In the genomic region with DNA sequence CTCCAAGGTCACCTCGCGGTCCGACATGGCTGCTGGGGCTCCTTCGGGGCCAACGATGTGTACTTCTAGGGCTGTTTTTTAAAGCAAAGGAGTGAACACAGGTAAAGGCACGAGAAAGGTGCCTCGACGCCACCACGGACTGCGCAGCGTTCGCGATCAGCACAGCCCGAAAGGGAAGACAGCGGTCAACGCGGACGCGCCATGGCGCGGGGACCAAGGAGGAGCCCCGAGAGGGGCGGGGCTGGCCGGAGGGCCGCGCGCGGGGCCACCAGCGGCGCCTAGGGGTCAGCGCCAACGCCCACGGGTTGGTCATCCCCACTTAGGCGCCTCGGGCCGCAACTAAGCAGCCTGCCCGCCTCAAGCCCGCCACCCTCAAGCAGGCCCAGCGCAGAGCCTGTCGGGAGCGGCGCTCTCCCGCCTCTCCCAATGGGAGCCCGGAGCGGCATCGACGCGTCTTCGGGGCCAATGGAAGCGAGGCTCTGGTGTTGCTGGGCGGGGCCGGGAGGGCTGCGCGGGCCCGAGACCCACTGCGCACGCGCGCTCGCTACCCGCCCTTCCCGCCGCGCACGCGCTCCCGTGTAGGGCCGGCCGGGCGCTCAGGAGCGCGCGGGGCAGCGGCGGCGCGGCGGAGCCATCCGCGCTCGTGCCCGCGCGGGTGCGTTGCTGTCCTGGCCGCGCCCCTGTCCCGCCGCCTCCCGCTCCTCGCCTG, we compare ENCODE assay signal across 8 cellular contexts. TPM values are rescaled to one million over a fixed set of nuclear protein-coding genes. Genes with fewer than 3 reads are reported as not detected.
DNase-seq lines count a peak whose midpoint lies in the region; ATAC-seq, FAIRE-seq and TF ChIP-seq lines count a peak whose summit lies in the region.

A gene with protein sequence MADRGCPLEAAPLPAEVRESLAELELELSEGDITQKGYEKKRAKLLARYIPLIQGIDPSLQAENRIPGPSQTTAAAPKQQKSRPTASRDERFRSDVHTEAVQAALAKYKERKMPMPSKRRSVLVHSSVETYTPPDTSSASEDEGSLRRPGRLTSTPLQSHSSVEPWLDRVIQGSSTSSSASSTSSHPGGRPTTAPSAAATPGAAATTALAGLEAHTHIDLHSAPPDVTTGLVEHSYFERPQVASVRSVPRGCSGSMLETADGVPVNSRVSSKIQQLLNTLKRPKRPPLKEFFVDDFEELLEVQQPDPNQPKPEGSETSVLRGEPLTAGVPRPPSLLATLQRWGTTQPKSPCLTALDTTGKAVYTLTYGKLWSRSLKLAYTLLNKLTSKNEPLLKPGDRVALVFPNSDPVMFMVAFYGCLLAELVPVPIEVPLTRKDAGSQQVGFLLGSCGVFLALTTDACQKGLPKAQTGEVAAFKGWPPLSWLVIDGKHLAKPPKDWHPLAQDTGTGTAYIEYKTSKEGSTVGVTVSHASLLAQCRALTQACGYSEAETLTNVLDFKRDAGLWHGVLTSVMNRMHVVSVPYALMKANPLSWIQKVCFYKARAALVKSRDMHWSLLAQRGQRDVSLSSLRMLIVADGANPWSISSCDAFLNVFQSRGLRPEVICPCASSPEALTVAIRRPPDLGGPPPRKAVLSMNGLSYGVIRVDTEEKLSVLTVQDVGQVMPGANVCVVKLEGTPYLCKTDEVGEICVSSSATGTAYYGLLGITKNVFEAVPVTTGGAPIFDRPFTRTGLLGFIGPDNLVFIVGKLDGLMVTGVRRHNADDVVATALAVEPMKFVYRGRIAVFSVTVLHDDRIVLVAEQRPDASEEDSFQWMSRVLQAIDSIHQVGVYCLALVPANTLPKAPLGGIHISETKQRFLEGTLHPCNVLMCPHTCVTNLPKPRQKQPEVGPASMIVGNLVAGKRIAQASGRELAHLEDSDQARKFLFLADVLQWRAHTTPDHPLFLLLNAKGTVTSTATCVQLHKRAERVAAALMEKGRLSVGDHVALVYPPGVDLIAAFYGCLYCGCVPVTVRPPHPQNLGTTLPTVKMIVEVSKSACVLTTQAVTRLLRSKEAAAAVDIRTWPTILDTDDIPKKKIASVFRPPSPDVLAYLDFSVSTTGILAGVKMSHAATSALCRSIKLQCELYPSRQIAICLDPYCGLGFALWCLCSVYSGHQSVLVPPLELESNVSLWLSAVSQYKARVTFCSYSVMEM (N-terminal part only) (plus strand): TSS at position 577 of the 709 bp plus-strand sequence. CDS start 241 bp downstream, outside the sequence.

- peak; percentile 82; the same call in 1 of the 2 replicates for TF ChIP-seq POLR2A in GM12892 (IDR thresholded peaks at IDR 0.05; ENCODE audit: low read depth, low read length)

- H3K27me3 ChIP-seq in adipocyte (replicated peaks; ENCODE audit: control insufficient read depth, insufficient read depth, low read length) = no peaks in the 10 kb centered on the region
- no peaks in the 10 kb centered on the region for H3K27me3 ChIP-seq in cardiac muscle cell
- no peaks in the 10 kb centered on the region for H3K27me3 ChIP-seq in parathyroid adenoma (ENCODE audit: control insufficient read depth, insufficient read depth, low read length)
- no peaks in the 10 kb centered on the region for H3K27me3 ChIP-seq in tibial artery

- peak within 1 kb of the TSS; percentile 78 for H3K4me2 ChIP-seq in parathyroid adenoma (ENCODE audit: low read length)

- peaks cover 5% of the 10 kb centered on the region for H3K36me3 ChIP-seq in adipocyte (ENCODE audit: control insufficient read depth, insufficient read depth, low read length, severe bottlenecking)
- peaks cover 4% of the 10 kb centered on the region for H3K36me3 ChIP-seq in cardiac muscle cell
- H3K36me3 ChIP-seq in parathyroid adenoma (ENCODE audit: control insufficient read depth, insufficient read depth, low read length) = no peaks in the 10 kb centered on the region
- H3K36me3 ChIP-seq in tibial artery = no peaks in the 10 kb centered on the region

- peak within 1 kb of the TSS; percentile 92 for H3K9ac ChIP-seq in adipocyte (ENCODE audit: low read length)
- peak within 1 kb of the TSS; percentile 19 for H3K9ac ChIP-seq in parathyroid adenoma

- peak; percentile 94 for FAIRE-seq in GM12892 (lab: Jason Lieb, UNC)

- peak; percentile 93 for ATAC-seq in HG02852 (IDR thresholded peaks at IDR 0.05; ENCODE audit: unreplicated experiment)

- H3K79me2 ChIP-seq in parathyroid adenoma = no peaks in the 10 kb centered on the region

- intact Hi-C loops in tibial artery (cut with DNase I; ENCODE audit: low total_unique reads) = no loop called here

- peak; percentile 2 for TF ChIP-seq CTCF in cardiac muscle cell (IDR thresholded peaks at IDR 0.05; ENCODE audit: low read depth, low read length)
- TF ChIP-seq CTCF in parathyroid adenoma (IDR thresholded peaks at IDR 0.05) = no peak
- no peak for TF ChIP-seq CTCF in tibial artery (IDR thresholded peaks at IDR 0.05)

- H3K4me3 ChIP-seq in adipocyte (ENCODE audit: low read length) (peak within 1 kb of the TSS; percentile 88), cardiac muscle cell (peak within 1 kb of the TSS; percentile 81), parathyroid adenoma (ENCODE audit: low read depth, low read length) (peak within 1 kb of the TSS; percentile 87), tibial artery (peak within 1 kb of the TSS; percentile 90 to 92)

- H3K4me1 ChIP-seq in adipocyte (ENCODE audit: control insufficient read depth, insufficient read depth, low read length) = peaks cover 40% of the 10 kb centered on the region
- H3K4me1 ChIP-seq in cardiac muscle cell (ENCODE audit: low read depth) = peaks cover 34% of the 10 kb centered on the region
- no peaks in the 10 kb centered on the region for H3K4me1 ChIP-seq in parathyroid adenoma
- peaks cover 0 to 48% (median 30%) of the 10 kb centered on the region in 4 donors for H3K4me1 ChIP-seq in tibial artery

- peak; percentile 99 for DNase-seq in GM12892 (ENCODE audit: insufficient read length)
- peak; percentile 77 for DNase-seq in NCI-H1436 treated with DMSO at 0.1 percent for 48 hours (lab: John Stamatoyannopoulos, UW)
- DNase-seq in T follicular helper cell (ENCODE audit: low read depth) = peak; percentile 91
- peak; percentile 99 for DNase-seq in adipocyte (ENCODE audit: low read depth)
- peak; percentile 98 for DNase-seq in cardiac muscle cell (ENCODE audit: low read depth in 1 of 2, low spot score in 1 of 2)
- peak; percentile 91 to 97 for DNase-seq in tibial artery

- H3K9me3 ChIP-seq in adipocyte (ENCODE audit: control insufficient read depth, low read length) (no peaks in the 10 kb centered on the region), cardiac muscle cell (ENCODE audit: low read depth) (no peaks in the 10 kb centered on the region), parathyroid adenoma (ENCODE audit: control insufficient read depth, low read length) (no peaks in the 10 kb centered on the region), tibial artery (no peaks in the 10 kb centered on the region)

- peak within 1 kb of the TSS; percentile 84 for H2AFZ ChIP-seq in parathyroid adenoma

- H3K27ac ChIP-seq in cardiac muscle cell (peak within 1 kb of the TSS; percentile 97), parathyroid adenoma (peak within 1 kb of the TSS; percentile 70), tibial artery (peak within 1 kb of the TSS; percentile 79 to 85)

RNA-seq across cellular contexts. Expression of the gene that starts here (rescaled TPM):
- 20.8 TPM for polyA plus RNA-seq in GM12892 (2012; ENCODE audit: missing spikeins)
- 18.5 and 42.2 TPM in 2 replicates for total RNA-seq in cardiac muscle cell
- 21.7 and 31.8 TPM in 2 replicates for polyA plus RNA-seq in cardiac muscle cell

Comparison
In these comparisons a context has a peak if more than half of its experiments do, and no peak if none do; other contexts are left out.
1. Peak in every context shown above with its lines: DNase-seq, ATAC-seq, H3K4me3 ChIP-seq and H3K27ac ChIP-seq.